In genomic region chr16:23435500-23435899, GRCh38 we compare ENCODE assay signal across 8 cellular contexts. TPM values are rescaled to one million over a fixed set of nuclear protein-coding genes. Genes with fewer than 3 reads are reported as not detected.
DNase-seq lines count a peak whose midpoint lies in the region; ATAC-seq and TF ChIP-seq lines count a peak whose summit lies in the region.

No MANE protein-coding gene starts in this region.

- TF ChIP-seq CTCF in AG09309 (IDR thresholded peaks at IDR 0.05; ENCODE audit: control insufficient read depth, insufficient read depth, low read depth, low read length, missing control alignments) (peak; percentile 88), choroid plexus epithelial cell (conservative IDR thresholded peaks at IDR 0.05; ENCODE audit: low read depth, low read length) (peak; percentile 96), right lobe of liver (IDR thresholded peaks at IDR 0.05) (peak; percentile 51 to 82 (median 71))

- peak; percentile 78 to 91 (median 82) for ATAC-seq in right lobe of liver
- ATAC-seq in GM18519 (IDR thresholded peaks at IDR 0.05; ENCODE audit: low FRiP score, unreplicated experiment) = no peak

- H3K4me1 ChIP-seq in right lobe of liver = no peaks in the 10 kb centered on the region

- 29% methylated on average over 6 of the region's 6 CpGs for WGBS in right lobe of liver (ENCODE audit: insufficient coverage, low coverage, low lambda C conversion rate, missing lambda C conversion rate)

- H3K27me3 ChIP-seq in right lobe of liver = no peaks in the 10 kb centered on the region

- intact Hi-C loops in right lobe of liver (cut with DNase I) = loop anchor here (10.0 kb wide), 1 partner anchor 251 kb away; the partner anchor contains the start of gene SCNN1G (in 2 of the 2)

- DNase-seq in AG09309 (ENCODE audit: low read depth) = no peak
- peak; percentile 65 for DNase-seq in H4 (ENCODE audit: low spot score)
- peak; percentile 44 for DNase-seq in NCI-H460 (ENCODE audit: extremely low read depth, low read depth)
- peak; percentile 37 for DNase-seq in activated CD4-positive, alpha-beta T cell treated with anti-CD3 and anti-CD28 coated beads for 1 hour
- DNase-seq in choroid plexus epithelial cell (ENCODE audit: low read depth) = peak; percentile 85
- peak in 2 of 3 donors; percentile 48 to 53 for DNase-seq in right lobe of liver
- peak; percentile 12 for DNase-seq in stimulated activated CD8-positive, alpha-beta memory T cell treated with anti-CD3 and anti-CD28 coated beads, Interleukin-12 subunit alpha, Interleukin-12 subunit beta, amount 100 ng/mL, for 24 hours (ENCODE audit: extremely low read depth)

- peaks cover 0 to 34% (median 10%) of the 10 kb centered on the region in 4 donors for H3K36me3 ChIP-seq in right lobe of liver

- no peak overlapping the region for H3K27ac ChIP-seq in right lobe of liver

- TF ChIP-seq POLR2A in right lobe of liver (IDR thresholded peaks at IDR 0.05) = no peak

- H3K4me3 ChIP-seq in AG09309 (ENCODE audit: control insufficient read depth, low read depth, low read length) (no peak overlapping the region), choroid plexus epithelial cell (ENCODE audit: low read depth, low read length) (no peak overlapping the region), right lobe of liver (no peak overlapping the region)

- no peaks in the 10 kb centered on the region for H3K9me3 ChIP-seq in right lobe of liver

RNA-seq across cellular contexts. Expression of gene COG7, which starts 17.5 kb away (rescaled TPM):
- 12.9 and 14.8 TPM in 2 replicates for total RNA-seq in H4 (2014; rRNA removed; shearing (Covaris generic))
- 15.8 and 22.4 TPM in 2 replicates for total RNA-seq in NCI-H460 (2014; rRNA removed; shearing (Covaris generic))
- 26.1 and 41.2 TPM in 2 replicates for polyA plus RNA-seq in NCI-H460 (2014; cell fraction: nucleus; rRNA removed)
- total RNA-seq in right lobe of liver = 10 to 100 TPM in 1 of 6 experiments, 1 to 10 TPM in 5; 7.5 to 11.2 (median 8.4) TPM
